ENCODE assay signal across 14 cellular contexts in genomic region chr1:107949467-107950253, GRCh38. TPM values are rescaled to one million over a fixed set of nuclear protein-coding genes. Genes with fewer than 3 reads are reported as not detected.
DNase-seq lines count a peak whose midpoint lies in the region; ATAC-seq and TF ChIP-seq lines count a peak whose summit lies in the region.
"Had no signal": no experiment of that assay in that cellular context is flagged by ENCODE, and none has a peak within 500 bp of the region (broad histone marks: within the 10 kb centered on the region; RNA-seq: fewer than 3 reads in every experiment).

No MANE protein-coding gene starts in this region.

- no peak overlapping the region for H3K4me2 ChIP-seq in neuronal stem cell (ENCODE audit: insufficient read depth, low read length, poor library complexity, severe bottlenecking)

- no peak overlapping the region for H3K4ac ChIP-seq in neuronal stem cell (ENCODE audit: low read length)

- no peak overlapping the region for H4K8ac ChIP-seq in neuronal stem cell (ENCODE audit: low read depth, low read length)

- no peak for TF ChIP-seq CTCF in endodermal cell (conservative IDR thresholded peaks at IDR 0.05)

- no peak overlapping the region for H3K14ac ChIP-seq in neuronal stem cell (ENCODE audit: low read length)

- no peak overlapping the region for H2AK5ac ChIP-seq in neuronal stem cell (ENCODE audit: low read depth, low read length)

- H3K27me3 ChIP-seq in H7 (ENCODE audit: control insufficient read depth, insufficient read depth, low read length): no peaks in the 10 kb centered on the region
- no peaks in the 10 kb centered on the region for H3K27me3 ChIP-seq in endodermal cell (ENCODE audit: control insufficient read depth, insufficient read depth, low read length, poor library complexity, severe bottlenecking)
- no peaks in the 10 kb centered on the region for H3K27me3 ChIP-seq in neuronal stem cell (ENCODE audit: control insufficient read depth in 3 of 3, insufficient read depth in 3 of 3, low read depth in 1 of 3, low read length in 3 of 3)

- no peak overlapping the region for H2BK12ac ChIP-seq in neuronal stem cell (ENCODE audit: low read length)

- 62% methylated on average over 3 of the region's 3 CpGs for WGBS in endodermal cell (ENCODE audit: insufficient coverage in 1 of 2, insufficient read length in 1 of 2), 2 experiments
- no CpG with 5 or more reads among the region's 3 CpGs for WGBS in neuronal stem cell (ENCODE audit: extremely low coverage in 2 of 2, insufficient read length in 2 of 2, insufficient replicate concordance in 1 of 2), 2 donors

- H4K91ac ChIP-seq in neuronal stem cell (ENCODE audit: low read depth, low read length, poor library complexity): no peak overlapping the region

- no peaks in the 10 kb centered on the region for H3K36me3 Mint-ChIP-seq in activated naive CD4-positive, alpha-beta T cell treated with anti-CD3 and anti-CD28 coated beads, Interleukin-2, amount 10 ng/mL, durations not matched to agents 7 days and 5 days
- no peaks in the 10 kb centered on the region for H3K36me3 Mint-ChIP-seq in natural killer cell treated with Interleukin-12 subunit alpha and Interleukin-12 subunit beta and Interleukin-15 and Interleukin-18, amount 100 ng/mL, for 72 hours
- H3K36me3 Mint-ChIP-seq in endodermal cell (ENCODE audit: low read depth): no peaks in the 10 kb centered on the region

- H3K9ac ChIP-seq in endodermal cell (ENCODE audit: extremely low read depth, low read length, poor library complexity, severe bottlenecking) (no peak overlapping the region), neuronal stem cell (ENCODE audit: low read depth, low read length, poor library complexity) (no peak overlapping the region)

- no peak overlapping the region for H3K23ac ChIP-seq in neuronal stem cell (ENCODE audit: low read depth, low read length, poor library complexity)

- no peak overlapping the region for H3K4me3 Mint-ChIP-seq in activated naive CD4-positive, alpha-beta T cell treated with anti-CD3 and anti-CD28 coated beads, Interleukin-2, amount 10 ng/mL, durations not matched to agents 7 days and 5 days
- H3K4me3 Mint-ChIP-seq in natural killer cell treated with Interleukin-12 subunit alpha and Interleukin-12 subunit beta and Interleukin-15 and Interleukin-18, amount 100 ng/mL, for 72 hours: peak overlapping the region; percentile 43
- no peak overlapping the region for H3K4me3 Mint-ChIP-seq in endodermal cell

- H3K9me3 Mint-ChIP-seq in activated naive CD4-positive, alpha-beta T cell treated with anti-CD3 and anti-CD28 coated beads, Interleukin-2, amount 10 ng/mL, durations not matched to agents 7 days and 5 days: no peaks in the 10 kb centered on the region
- peaks cover 2% of the 10 kb centered on the region for H3K9me3 Mint-ChIP-seq in natural killer cell treated with Interleukin-12 subunit alpha and Interleukin-12 subunit beta and Interleukin-15 and Interleukin-18, amount 100 ng/mL, for 72 hours
- H3K9me3 Mint-ChIP-seq in endodermal cell: no peaks in the 10 kb centered on the region

- H3K9me3 ChIP-seq in endodermal cell (ENCODE audit: control insufficient read depth, low read length): no peaks in the 10 kb centered on the region
- H3K9me3 ChIP-seq in neuronal stem cell (replicated peaks in 1 of 2; ENCODE audit: control insufficient read depth in 2 of 2, insufficient read depth in 1 of 2, low read depth in 1 of 2, low read length in 2 of 2): no peaks in the 10 kb centered on the region

- peak; percentile 9 for DNase-seq in activated naive CD4-positive, alpha-beta T cell treated with Interleukin-2 at 50 U/mL for 16 hours
- DNase-seq in activated naive CD4-positive, alpha-beta T cell treated with anti-CD3 and anti-CD28 coated beads, Interleukin-2, amount 10 ng/mL, durations not matched to agents 7 days and 5 days: no peak
- DNase-seq in natural killer cell treated with Interleukin-12 subunit alpha and Interleukin-12 subunit beta and Interleukin-15 and Interleukin-18, amount 100 ng/mL, for 72 hours (ENCODE audit: low spot score): no peak
- no peak for DNase-seq in H7
- DNase-seq in endodermal cell: no peak
- DNase-seq in neuronal stem cell (ENCODE audit: low spot score): no peak
- DNase-seq: AML-193; amygdala; NCI-H1694 treated with DMSO at 0.1 percent for 48 hours; stimulated activated CD4-positive, alpha-beta T cell treated with anti-CD3 and anti-CD28 coated beads, Interleukin-12 subunit alpha, Interleukin-12 subunit beta, amount 100 ng/mL, for 4 hours had no signal

- H3K4me3 ChIP-seq in H7 (ENCODE audit: insufficient read depth, low read depth, low read length) (no peak overlapping the region), endodermal cell (ENCODE audit: low read length) (no peak overlapping the region), neuronal stem cell (ENCODE audit: low read length in 2 of 2) (no peak overlapping the region)

- peaks cover 18% of the 10 kb centered on the region for H3K4me1 Mint-ChIP-seq in activated naive CD4-positive, alpha-beta T cell treated with anti-CD3 and anti-CD28 coated beads, Interleukin-2, amount 10 ng/mL, durations not matched to agents 7 days and 5 days
- peaks cover 51 to 56% of the 10 kb centered on the region in 2 donors for H3K4me1 Mint-ChIP-seq in natural killer cell treated with Interleukin-12 subunit alpha and Interleukin-12 subunit beta and Interleukin-15 and Interleukin-18, amount 100 ng/mL, for 72 hours (ENCODE audit: low read depth in 2 of 2)
- H3K4me1 Mint-ChIP-seq in endodermal cell: peaks cover 10% of the 10 kb centered on the region

- H3K79me1 ChIP-seq in neuronal stem cell (ENCODE audit: low read depth, low read length): no peaks in the 10 kb centered on the region

- CTCF ChIA-PET in activated naive CD4-positive, alpha-beta T cell treated with anti-CD3 and anti-CD28 coated beads, Interleukin-2, amount 10 ng/mL, durations not matched to agents 7 days and 5 days (lab: Charles Lee): interaction anchor here (1.4 to 2.0 kb wide), 2 partner anchors 14 to 176 kb away, joined by 5 read pairs; no protein-coding TSS in a partner anchor

- no peaks in the 10 kb centered on the region for H3K27me3 Mint-ChIP-seq in activated naive CD4-positive, alpha-beta T cell treated with anti-CD3 and anti-CD28 coated beads, Interleukin-2, amount 10 ng/mL, durations not matched to agents 7 days and 5 days
- no peaks in the 10 kb centered on the region for H3K27me3 Mint-ChIP-seq in natural killer cell treated with Interleukin-12 subunit alpha and Interleukin-12 subunit beta and Interleukin-15 and Interleukin-18, amount 100 ng/mL, for 72 hours
- H3K27me3 Mint-ChIP-seq in endodermal cell (ENCODE audit: insufficient read depth): no peaks in the 10 kb centered on the region

- no peak overlapping the region for H3K27ac Mint-ChIP-seq in activated naive CD4-positive, alpha-beta T cell treated with anti-CD3 and anti-CD28 coated beads, Interleukin-2, amount 10 ng/mL, durations not matched to agents 7 days and 5 days
- H3K27ac Mint-ChIP-seq in natural killer cell treated with Interleukin-12 subunit alpha and Interleukin-12 subunit beta and Interleukin-15 and Interleukin-18, amount 100 ng/mL, for 72 hours: peak overlapping the region; percentile 22 to 36
- no peak overlapping the region for H3K27ac Mint-ChIP-seq in endodermal cell

- no peak overlapping the region for H2BK120ac ChIP-seq in neuronal stem cell (ENCODE audit: low read depth, low read length)

- H3K27ac ChIP-seq in endodermal cell (ENCODE audit: low read depth, low read length): no peak overlapping the region
- no peak overlapping the region for H3K27ac ChIP-seq in neuronal stem cell (replicated peaks; ENCODE audit: low read length)
- H3K27ac ChIP-seq: epithelial cell of prostate, RWPE1 had no signal

- H2AFZ ChIP-seq in neuronal stem cell (ENCODE audit: low read length): no peak overlapping the region

- H3K36me3 ChIP-seq in H7 (replicated peaks; ENCODE audit: control insufficient read depth, insufficient read depth, low read length) (no peaks in the 10 kb centered on the region), endodermal cell (ENCODE audit: control insufficient read depth, insufficient read depth, low read length) (no peaks in the 10 kb centered on the region), neuronal stem cell (replicated peaks in 1 of 2; ENCODE audit: control insufficient read depth in 2 of 2, insufficient read depth in 2 of 2, low read length in 2 of 2) (no peaks in the 10 kb centered on the region)

- H3K18ac ChIP-seq in neuronal stem cell (ENCODE audit: low read length): no peak overlapping the region

- H2BK15ac ChIP-seq in neuronal stem cell (ENCODE audit: low read length): no peak overlapping the region

- ATAC-seq in GM21515 (IDR thresholded peaks at IDR 0.05; ENCODE audit: unreplicated experiment): peak; percentile 86
- peak; percentile 93 for ATAC-seq in HG03196 (IDR thresholded peaks at IDR 0.05; ENCODE audit: unreplicated experiment)
- peak; percentile 36 to 50 for ATAC-seq in natural killer cell treated with Interleukin-12 subunit alpha and Interleukin-12 subunit beta and Interleukin-15 and Interleukin-18, amount 100 ng/mL, for 72 hours

- H3K4me1 ChIP-seq in endodermal cell (ENCODE audit: control insufficient read depth, insufficient read depth, low read length) (no peaks in the 10 kb centered on the region), neuronal stem cell (ENCODE audit: control insufficient read depth in 2 of 2, insufficient read depth in 1 of 2, low read depth in 1 of 2, low read length in 2 of 2) (no peaks in the 10 kb centered on the region)

- no peak overlapping the region for H2BK5ac ChIP-seq in neuronal stem cell (ENCODE audit: low read length)

RNA-seq across cellular contexts. Expression of gene VAV3, which starts 15.3 kb away (rescaled TPM):
- total RNA-seq in natural killer cell treated with Interleukin-12 subunit alpha and Interleukin-12 subunit beta and Interleukin-15 and Interleukin-18, amount 100 ng/mL, for 72 hours: 10 to 100 TPM; 11.6 to 14.1 TPM
- 5.3 and 7.6 TPM in 2 replicates for total RNA-seq in H7 (2014; rRNA removed; shearing (Covaris generic))
- total RNA-seq in endodermal cell: 1 to 10 TPM; 6.9 to 9.6 TPM
- 3.8 TPM for polyA plus RNA-seq in endodermal cell (2013, experiment 1 of 2)
- 3.6 TPM for polyA plus RNA-seq in endodermal cell (2013, experiment 2 of 2)
- polyA plus RNA-seq in neuronal stem cell (2013, experiment 1 of 2): 0.57 TPM
- 0.73 TPM for polyA plus RNA-seq in neuronal stem cell (2013, experiment 2 of 2)

Comparison
In these comparisons a context has a peak if more than half of its experiments do, and no peak if none do; other contexts are left out.
1. H3K27ac Mint-ChIP-seq: peak in natural killer cell treated with Interleukin-12 subunit alpha and Interleukin-12 subunit beta and Interleukin-15 and Interleukin-18, amount 100 ng/mL, for 72 hours (2 of 2); none in activated naive CD4-positive, alpha-beta T cell treated with anti-CD3 and anti-CD28 coated beads, Interleukin-2, amount 10 ng/mL, durations not matched to agents 7 days and 5 days (single experiment) and endodermal cell (single experiment).
2. ATAC-seq: peak in every context shown above with its lines; median percentile 93 in HG03196; 86 in GM21515; 43 in natural killer cell treated with Interleukin-12 subunit alpha and Interleukin-12 subunit beta and Interleukin-15 and Interleukin-18, amount 100 ng/mL, for 72 hours.